2 cellular contexts compared by ENCODE assay signal in the genomic region with DNA sequence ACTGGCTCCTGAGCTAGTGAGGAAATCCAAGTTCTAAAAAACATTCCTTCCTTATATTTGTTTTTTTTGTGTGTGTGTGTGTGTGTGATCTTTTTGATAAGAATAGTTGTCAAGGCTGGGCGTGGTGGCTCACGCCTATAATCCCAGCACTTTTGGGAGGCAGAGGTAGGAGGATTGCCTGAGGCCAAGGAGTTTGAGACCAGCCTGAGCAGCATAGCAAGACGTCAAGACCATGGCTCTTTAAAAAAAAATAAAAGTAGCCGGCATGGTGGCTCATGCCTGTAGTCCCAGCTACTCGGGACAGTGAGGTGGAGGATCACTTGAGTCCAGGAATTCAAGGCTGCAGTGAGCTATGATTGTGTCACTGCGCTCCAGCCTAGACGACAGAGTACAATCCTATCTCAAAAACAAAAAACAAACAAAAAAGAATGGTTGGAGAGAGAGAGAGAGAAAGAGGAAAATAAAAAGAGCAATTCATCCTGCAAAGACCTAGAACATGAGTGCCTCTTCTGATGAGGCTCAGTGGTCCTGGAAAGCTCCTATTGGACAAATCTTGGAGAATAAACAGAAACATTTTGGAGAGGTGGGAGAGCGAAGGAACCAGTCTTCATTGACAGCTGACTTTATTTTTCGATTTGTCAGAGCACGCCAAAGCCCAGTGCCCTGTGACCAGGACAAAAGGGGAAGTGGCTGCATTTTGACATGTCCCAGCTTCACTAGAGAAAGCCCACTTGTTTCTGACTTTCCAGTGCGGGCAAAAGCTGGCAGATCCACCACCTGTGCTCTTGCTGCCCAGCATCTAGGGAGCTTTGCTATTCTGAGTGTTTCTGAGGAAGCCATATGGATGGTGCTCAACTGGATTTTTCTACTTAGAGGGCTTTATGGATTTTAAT.
A peak's percentile ranks its signal among the peaks of the same experiment; 100 is the strongest.
TF ChIP-seq lines count a peak whose summit lies in the region.

No MANE protein-coding gene starts in this region.

TF ChIP-seq in HepG2, 621 proteins besides CTCF, POLR2A, EP300 and RAD21:
- no peak for TF ChIP-seq SP140L (CRISPR knock-in tag; IDR thresholded peaks at IDR 0.05; ENCODE audit: borderline replicate concordance)
- TF ChIP-seq, protein P1, sequence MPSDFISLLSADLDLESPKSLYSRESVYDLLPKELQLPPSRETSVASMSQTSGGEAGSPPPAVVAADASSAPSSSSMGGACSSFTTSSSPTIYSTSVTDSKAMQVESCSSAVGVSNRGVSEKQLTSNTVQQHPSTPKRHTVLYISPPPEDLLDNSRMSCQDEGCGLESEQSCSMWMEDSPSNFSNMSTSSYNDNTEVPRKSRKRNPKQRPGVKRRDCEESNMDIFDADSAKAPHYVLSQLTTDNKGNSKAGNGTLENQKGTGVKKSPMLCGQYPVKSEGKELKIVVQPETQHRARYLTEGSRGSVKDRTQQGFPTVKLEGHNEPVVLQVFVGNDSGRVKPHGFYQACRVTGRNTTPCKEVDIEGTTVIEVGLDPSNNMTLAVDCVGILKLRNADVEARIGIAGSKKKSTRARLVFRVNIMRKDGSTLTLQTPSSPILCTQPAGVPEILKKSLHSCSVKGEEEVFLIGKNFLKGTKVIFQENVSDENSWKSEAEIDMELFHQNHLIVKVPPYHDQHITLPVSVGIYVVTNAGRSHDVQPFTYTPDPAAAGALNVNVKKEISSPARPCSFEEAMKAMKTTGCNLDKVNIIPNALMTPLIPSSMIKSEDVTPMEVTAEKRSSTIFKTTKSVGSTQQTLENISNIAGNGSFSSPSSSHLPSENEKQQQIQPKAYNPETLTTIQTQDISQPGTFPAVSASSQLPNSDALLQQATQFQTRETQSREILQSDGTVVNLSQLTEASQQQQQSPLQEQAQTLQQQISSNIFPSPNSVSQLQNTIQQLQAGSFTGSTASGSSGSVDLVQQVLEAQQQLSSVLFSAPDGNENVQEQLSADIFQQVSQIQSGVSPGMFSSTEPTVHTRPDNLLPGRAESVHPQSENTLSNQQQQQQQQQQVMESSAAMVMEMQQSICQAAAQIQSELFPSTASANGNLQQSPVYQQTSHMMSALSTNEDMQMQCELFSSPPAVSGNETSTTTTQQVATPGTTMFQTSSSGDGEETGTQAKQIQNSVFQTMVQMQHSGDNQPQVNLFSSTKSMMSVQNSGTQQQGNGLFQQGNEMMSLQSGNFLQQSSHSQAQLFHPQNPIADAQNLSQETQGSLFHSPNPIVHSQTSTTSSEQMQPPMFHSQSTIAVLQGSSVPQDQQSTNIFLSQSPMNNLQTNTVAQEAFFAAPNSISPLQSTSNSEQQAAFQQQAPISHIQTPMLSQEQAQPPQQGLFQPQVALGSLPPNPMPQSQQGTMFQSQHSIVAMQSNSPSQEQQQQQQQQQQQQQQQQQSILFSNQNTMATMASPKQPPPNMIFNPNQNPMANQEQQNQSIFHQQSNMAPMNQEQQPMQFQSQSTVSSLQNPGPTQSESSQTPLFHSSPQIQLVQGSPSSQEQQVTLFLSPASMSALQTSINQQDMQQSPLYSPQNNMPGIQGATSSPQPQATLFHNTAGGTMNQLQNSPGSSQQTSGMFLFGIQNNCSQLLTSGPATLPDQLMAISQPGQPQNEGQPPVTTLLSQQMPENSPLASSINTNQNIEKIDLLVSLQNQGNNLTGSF (CRISPR knock-in tag; IDR thresholded peaks at IDR 0.05), result no peak

TF ChIP-seq in GM12878, 131 proteins besides CTCF, POLR2A, EP300 and RAD21:
- TF ChIP-seq IKZF2 (IDR thresholded peaks at IDR 0.05) (peak; percentile 25 to 42; a peak in 2 of 4 replicates), DPF2 (IDR thresholded peaks at IDR 0.05) (0 out of 2 replicates have a peak, but pooled peaks have one; percentile 35), ZNF687 (IDR thresholded peaks at IDR 0.05) (peak; percentile 18; the same call in 1 of the 2 replicates), CBX3 (IDR thresholded peaks at IDR 0.05; ENCODE audit: borderline replicate concordance, low read depth) (no peak), BACH1 (IDR thresholded peaks at IDR 0.05; ENCODE audit: borderline replicate concordance) (no peak), IKZF1 (conservative IDR thresholded peaks at IDR 0.05) (peak; percentile 50; the same call in 1 of the 2 replicates), MTA2 (IDR thresholded peaks at IDR 0.05; ENCODE audit: low read depth) (0 out of 2 replicates have a peak, but pooled peaks have one; percentile 20), SPI1 (IDR thresholded peaks at IDR 0.05; ENCODE audit: borderline replicate concordance, insufficient read depth, low read depth, low read length) (peak; percentile 90), SREBF2 (IDR thresholded peaks at IDR 0.05; ENCODE audit: low read length) (no peak)
